1 cellular context compared by ENCODE assay signal in genomic region chr9:107707915-107708441, GRCh38.
TF ChIP-seq lines count a peak whose summit lies in the region.

No MANE protein-coding gene starts in this region.

TF ChIP-seq in K562, 482 proteins besides CTCF, POLR2A, EP300 and RAD21 (continued from another document and continues in another):
- TF ChIP-seq ZBTB2 (IDR thresholded peaks at IDR 0.05) (no peak), THRA (IDR thresholded peaks at IDR 0.05) (no peak), CBX1 (IDR thresholded peaks at IDR 0.05; ENCODE audit: low read depth) (no peak), KLF16 (IDR thresholded peaks at IDR 0.05) (no peak), GTF2B (IDR thresholded peaks at IDR 0.05; ENCODE audit: extremely low read depth, insufficient read length) (no peak), ZNF431 (CRISPR knock-in tag; IDR thresholded peaks at IDR 0.05) (no peak), GABPB1 (CRISPR knock-in tag; IDR thresholded peaks at IDR 0.05) (no peak), ATF3 (IDR thresholded peaks at IDR 0.05) (peak; percentile 94), ATF3 (CRISPR knock-in tag; conservative IDR thresholded peaks at IDR 0.05) (no peak), SLC30A9 (CRISPR knock-in tag; IDR thresholded peaks at IDR 0.05) (no peak), ZNF75A (CRISPR knock-in tag; IDR thresholded peaks at IDR 0.05) (no peak), ZNF830 (CRISPR knock-in tag; IDR thresholded peaks at IDR 0.05) (no peak), ZNF407 (IDR thresholded peaks at IDR 0.05; ENCODE audit: low read depth) (no peak), ZNF140 (CRISPR knock-in tag; IDR thresholded peaks at IDR 0.05) (no peak), ZNF785 (CRISPR knock-in tag; IDR thresholded peaks at IDR 0.05) (no peak), NR3C1 (CRISPR knock-in tag; IDR thresholded peaks at IDR 0.05) (no peak), MEF2A (IDR thresholded peaks at IDR 0.05; ENCODE audit: control insufficient read depth, low read depth, low read length) (0 out of 2 replicates have a peak, but pooled peaks have one; percentile 29), DMBX1 (CRISPR knock-in tag; IDR thresholded peaks at IDR 0.05; ENCODE audit: borderline replicate concordance) (no peak), MYNN (IDR thresholded peaks at IDR 0.05) (no peak), MYNN (CRISPR knock-in tag; IDR thresholded peaks at IDR 0.05) (no peak), ZNF23 (CRISPR knock-in tag; IDR thresholded peaks at IDR 0.05) (no peak), ADNP (tag; IDR thresholded peaks at IDR 0.05) (no peak), POLR2H (tag; IDR thresholded peaks at IDR 0.05; ENCODE audit: low read depth) (no peak), SIN3A (IDR thresholded peaks at IDR 0.05; ENCODE audit: borderline replicate concordance in 2 of 2, control insufficient read depth in 1 of 2, low read depth in 2 of 2, low read length in 2 of 2) (no peak), SMARCE1 (IDR thresholded peaks at IDR 0.05) (peak; percentile 84; the same call in 1 of the 2 replicates), ESRRA (IDR thresholded peaks at IDR 0.05; ENCODE audit: borderline replicate concordance, low read depth) (no peak), HMG20A (CRISPR knock-in tag; conservative IDR thresholded peaks at IDR 0.05) (no peak), MLX (CRISPR knock-in tag; conservative IDR thresholded peaks at IDR 0.05) (no peak), SOX6 (IDR thresholded peaks at IDR 0.05) (peak; percentile 90), NFIC (IDR thresholded peaks at IDR 0.05) (peak; percentile 64), MYBL2 (IDR thresholded peaks at IDR 0.05; ENCODE audit: low read depth) (no peak), MYBL2 (CRISPR knock-in tag; IDR thresholded peaks at IDR 0.05; ENCODE audit: borderline replicate concordance) (no peak), ERF (CRISPR knock-in tag; IDR thresholded peaks at IDR 0.05) (no peak), NR2C2 (CRISPR knock-in tag; IDR thresholded peaks at IDR 0.05) (no peak), NR2C2 (tag; IDR thresholded peaks at IDR 0.05) (no peak), CREB5 (CRISPR knock-in tag; IDR thresholded peaks at IDR 0.05) (no peak), MECOM (CRISPR knock-in tag; IDR thresholded peaks at IDR 0.05) (peak; percentile 97), FOXM1 (IDR thresholded peaks at IDR 0.05; ENCODE audit: low read depth) (no peak), FOXM1 (CRISPR knock-in tag; IDR thresholded peaks at IDR 0.05; ENCODE audit: low read depth) (no peak), HINFP (tag; conservative IDR thresholded peaks at IDR 0.05; ENCODE audit: low read depth) (no peak), CBFA2T2 (conservative IDR thresholded peaks at IDR 0.05) (peak; percentile 83), CTBP1 (IDR thresholded peaks at IDR 0.05; ENCODE audit: borderline replicate concordance) (peak; percentile 98), NCOA1 (IDR thresholded peaks at IDR 0.05; ENCODE audit: low read depth) (no peak), SAP30 (IDR thresholded peaks at IDR 0.05; ENCODE audit: borderline replicate concordance, insufficient read depth, low read depth, low read length, poor library complexity, severe bottlenecking) (no peak), NFIX (CRISPR knock-in tag; IDR thresholded peaks at IDR 0.05; ENCODE audit: low read depth) (no peak), IRF9 (tag; IDR thresholded peaks at IDR 0.05) (no peak), EZH2 (IDR thresholded peaks at IDR 0.05; ENCODE audit: borderline replicate concordance, low read depth, low read length) (no peak)
